In the genomic region with DNA sequence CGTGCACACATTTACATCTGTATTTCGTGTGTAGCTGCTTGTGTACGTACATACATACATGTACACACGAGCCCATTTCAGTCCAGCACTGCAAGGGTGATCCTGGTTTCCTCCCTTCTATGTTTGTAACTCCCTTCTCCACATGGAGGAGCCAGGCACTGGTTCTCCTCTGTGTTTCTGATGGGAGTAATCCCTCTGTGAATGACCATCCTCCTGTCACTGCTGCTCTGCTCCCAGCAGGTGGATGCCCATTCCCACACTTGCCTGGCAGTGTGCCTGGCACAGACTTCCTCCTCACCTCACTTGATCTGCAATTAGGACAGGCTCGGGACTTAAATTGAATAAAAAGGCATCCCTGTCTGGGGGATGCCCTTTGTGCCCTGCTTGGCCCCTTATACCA, we compare ENCODE assay signal across 10 cellular contexts. TPM values are rescaled to one million over a fixed set of nuclear protein-coding genes. Genes with fewer than 3 reads are reported as not detected.
DNase-seq lines count a peak whose midpoint lies in the region; ATAC-seq and TF ChIP-seq lines count a peak whose summit lies in the region.
"Had no signal": no experiment of that assay in that cellular context is flagged by ENCODE, and none has a peak within 500 bp of the region (broad histone marks: within the 10 kb centered on the region; RNA-seq: fewer than 3 reads in every experiment).

No MANE protein-coding gene starts in this region.

- no peak overlapping the region for H3K18ac ChIP-seq in trophoblast cell (ENCODE audit: low read length)

- peak overlapping the region; percentile 71 to 93 for H3K27ac Mint-ChIP-seq in effector memory CD8-positive, alpha-beta T cell
- no peak overlapping the region for H3K27ac Mint-ChIP-seq in MCF 10A (ENCODE audit: low read depth, unreplicated experiment)

- H3K23ac ChIP-seq in trophoblast cell (ENCODE audit: low read length) = peak overlapping the region; percentile 87

- no peaks in the 10 kb centered on the region for H3K27me3 Mint-ChIP-seq in effector memory CD8-positive, alpha-beta T cell
- no peaks in the 10 kb centered on the region for H3K27me3 Mint-ChIP-seq in MCF 10A (ENCODE audit: insufficient read depth, unreplicated experiment)

- no peak overlapping the region for H3K27ac ChIP-seq in PC-3 (ENCODE audit: low read length)
- H3K27ac ChIP-seq in trophoblast cell (ENCODE audit: low read depth, low read length) = no peak overlapping the region

- H4K12ac ChIP-seq in trophoblast cell (ENCODE audit: low read depth, low read length) = no peak overlapping the region

- peak overlapping the region in 1 of 2 donors; percentile 12 for H3K4me3 Mint-ChIP-seq in effector memory CD8-positive, alpha-beta T cell
- H3K4me3 Mint-ChIP-seq in MCF 10A (ENCODE audit: unreplicated experiment) = no peak overlapping the region

- H3K4me3 ChIP-seq in PC-3 (ENCODE audit: low read length) = no peak overlapping the region
- no peak overlapping the region for H3K4me3 ChIP-seq in trophoblast cell (ENCODE audit: low read depth, low read length)

- intact Hi-C loops in PC-3 (cut with micrococcal nuclease) (no loop called here), MCF 10A (cut with micrococcal nuclease) (no loop called here)

- no peak overlapping the region for H4K91ac ChIP-seq in trophoblast cell (ENCODE audit: low read depth, low read length)

- H2BK5ac ChIP-seq in trophoblast cell (ENCODE audit: low read depth, low read length, poor library complexity) = no peak overlapping the region

- BruUV-seq in PC-3 (replicated peaks; lab: Mats Ljungman, UMichigan) (no TSS peak), MCF 10A (replicated peaks; lab: Mats Ljungman, UMichigan) (no TSS peak)

- no peaks in the 10 kb centered on the region for H3K9me3 Mint-ChIP-seq in effector memory CD8-positive, alpha-beta T cell
- no peaks in the 10 kb centered on the region for H3K9me3 Mint-ChIP-seq in MCF 10A (ENCODE audit: unreplicated experiment)

- no peaks in the 10 kb centered on the region for H3K9me3 ChIP-seq in PC-3 (ENCODE audit: low read length)
- H3K9me3 ChIP-seq in trophoblast cell (ENCODE audit: insufficient read depth, low read depth, low read length) = no peaks in the 10 kb centered on the region

- peaks cover 77% of the 10 kb centered on the region for H3K36me3 Mint-ChIP-seq in effector memory CD8-positive, alpha-beta T cell (ENCODE audit: insufficient read depth)
- H3K36me3 Mint-ChIP-seq in MCF 10A (ENCODE audit: insufficient read depth, unreplicated experiment) = peaks cover 41% of the 10 kb centered on the region

- CTCF ChIA-PET in PC-3 (lab: Charles Lee) = interaction anchor here (0.7 kb wide), 2 partner anchors 36 to 165 kb away, joined by 3 to 4 read pairs; no protein-coding TSS in a partner anchor
- CTCF ChIA-PET in MCF 10A (lab: Yijun Ruan, JAX) = no interaction called here

- no peak overlapping the region for H2AK5ac ChIP-seq in trophoblast cell (ENCODE audit: low read length)

- H3K36me3 ChIP-seq in PC-3 (ENCODE audit: low read depth, low read length) (peaks cover 11% of the 10 kb centered on the region; the same call in 1 of the 2 replicates), trophoblast cell (ENCODE audit: control insufficient read depth in 1 of 2, insufficient read depth in 2 of 2, low read length in 2 of 2) (peaks cover 10 to 16% of the 10 kb centered on the region in 2 experiments)

- H3K4me2 ChIP-seq in PC-3 (ENCODE audit: low read length) (no peak overlapping the region), trophoblast cell (ENCODE audit: low read length) (no peak overlapping the region)

- TF ChIP-seq CTCF in PC-3 (conservative IDR thresholded peaks at IDR 0.05; ENCODE audit: low read depth, low read length) (no peak), MCF 10A (IDR thresholded peaks at IDR 0.05; ENCODE audit: unreplicated experiment) (no peak)

- H4K20me1 ChIP-seq in PC-3 (ENCODE audit: low read length) = no peaks in the 10 kb centered on the region

- DNase-seq in NCI-H2196 (lab: John Stamatoyannopoulos, UW; ENCODE audit: unreplicated experiment) = peak; percentile 38
- DNase-seq in NCI-H2196 treated with DMSO at 0.1 percent for 48 hours (lab: John Stamatoyannopoulos, UW; ENCODE audit: unreplicated experiment) = no peak
- no peak for DNase-seq in PC-3
- no peak for DNase-seq in effector memory CD8-positive, alpha-beta T cell
- DNase-seq in trophoblast cell = no peak
- no peak for DNase-seq in GM19240 (ENCODE audit: insufficient read length, low spot score)
- DNase-seq in GM19238 (ENCODE audit: insufficient read length, low spot score) = no peak
- DNase-seq in MCF 10A (ENCODE audit: unreplicated experiment) = no peak
- DNase-seq: cerebellar nuclear complex, MM.1S had no signal

- H3K4ac ChIP-seq in trophoblast cell (ENCODE audit: low read depth, low read length) = no peak overlapping the region

- H3K79me2 ChIP-seq in PC-3 (ENCODE audit: low read length) (peaks cover 24% of the 10 kb centered on the region; the same call in 1 of the 2 replicates), trophoblast cell (ENCODE audit: control insufficient read depth, insufficient read depth, low read length, poor library complexity) (no peaks in the 10 kb centered on the region)

- WGBS in trophoblast cell (ENCODE audit: extremely low coverage, insufficient coverage, insufficient read length) = no CpG with 5 or more reads among the region's 5 CpGs

- H3K4me1 ChIP-seq in PC-3 (ENCODE audit: insufficient read depth, low read length) = no peaks in the 10 kb centered on the region
- no peaks in the 10 kb centered on the region for H3K4me1 ChIP-seq in trophoblast cell (ENCODE audit: control insufficient read depth in 1 of 2, insufficient read depth in 2 of 2, low read length in 2 of 2)

- H3K14ac ChIP-seq in trophoblast cell (ENCODE audit: low read length) = no peak overlapping the region

- H3K9ac ChIP-seq in PC-3 (ENCODE audit: low read length) = no peak overlapping the region
- no peak overlapping the region for H3K9ac ChIP-seq in trophoblast cell (ENCODE audit: low read length)

- H2AFZ ChIP-seq in PC-3 (ENCODE audit: low read length) = no peak overlapping the region
- no peak overlapping the region for H2AFZ ChIP-seq in trophoblast cell (ENCODE audit: insufficient read depth, low read length, poor library complexity)

- ATAC-seq in PC-3 = 0 out of 2 replicates have a peak, but pooled peaks have one; percentile 24
- no peak for ATAC-seq in effector memory CD8-positive, alpha-beta T cell (replicated peaks)

- H3K79me1 ChIP-seq in trophoblast cell (ENCODE audit: low read length) = no peaks in the 10 kb centered on the region

- no peak overlapping the region for H4K8ac ChIP-seq in trophoblast cell (ENCODE audit: low read depth, low read length)

- no peaks in the 10 kb centered on the region for H3K27me3 ChIP-seq in PC-3 (ENCODE audit: low read length)
- H3K27me3 ChIP-seq in trophoblast cell (ENCODE audit: insufficient read depth, low read length) = no peaks in the 10 kb centered on the region

- H2BK120ac ChIP-seq in trophoblast cell (ENCODE audit: insufficient read depth, low read length, poor library complexity) = no peak overlapping the region

- POLR2A ChIA-PET in PC-3 (lab: Charles Lee; ENCODE audit: unreplicated experiment) (no interaction called here), MCF 10A (lab: Yijun Ruan, JAX) (no interaction called here)

- H3K4me1 Mint-ChIP-seq in effector memory CD8-positive, alpha-beta T cell (ENCODE audit: low read depth in 2 of 2) = peaks cover 36 to 44% of the 10 kb centered on the region in 2 donors
- peaks cover 7% of the 10 kb centered on the region for H3K4me1 Mint-ChIP-seq in MCF 10A (ENCODE audit: insufficient read depth, unreplicated experiment)

- no peaks in the 10 kb centered on the region for H3F3A ChIP-seq in PC-3 (ENCODE audit: low read length, unreplicated experiment)

- H2BK12ac ChIP-seq in trophoblast cell (ENCODE audit: low read length) = no peak overlapping the region

- H3K9me2 ChIP-seq in PC-3 (replicated peaks; ENCODE audit: low read length) = no peaks in the 10 kb centered on the region

RNA-seq across cellular contexts. Expression of a gene that starts 37.1 kb away (rescaled TPM):
- total RNA-seq in PC-3 (2014; rRNA removed) = 28.9 and 31.4 TPM in 2 replicates
- polyA plus RNA-seq in trophoblast cell (2013) = 19.1 and 20.0 TPM in 2 replicates
- total RNA-seq in MCF 10A (2022) = 33.0 and 39.3 TPM in 2 replicates

RNA-seq across cellular contexts. Expression of a gene that starts 58.0 kb away (rescaled TPM):
- total RNA-seq in PC-3 (2014; rRNA removed) = 8.2 and 17.0 TPM in 2 replicates
- polyA plus RNA-seq in trophoblast cell (2013) = 0.50 and 0.52 TPM in 2 replicates
- total RNA-seq in MCF 10A (2022) = 11.2 and 16.5 TPM in 2 replicates
